ENCODE assay signal across 37 cellular contexts in the genomic region with DNA sequence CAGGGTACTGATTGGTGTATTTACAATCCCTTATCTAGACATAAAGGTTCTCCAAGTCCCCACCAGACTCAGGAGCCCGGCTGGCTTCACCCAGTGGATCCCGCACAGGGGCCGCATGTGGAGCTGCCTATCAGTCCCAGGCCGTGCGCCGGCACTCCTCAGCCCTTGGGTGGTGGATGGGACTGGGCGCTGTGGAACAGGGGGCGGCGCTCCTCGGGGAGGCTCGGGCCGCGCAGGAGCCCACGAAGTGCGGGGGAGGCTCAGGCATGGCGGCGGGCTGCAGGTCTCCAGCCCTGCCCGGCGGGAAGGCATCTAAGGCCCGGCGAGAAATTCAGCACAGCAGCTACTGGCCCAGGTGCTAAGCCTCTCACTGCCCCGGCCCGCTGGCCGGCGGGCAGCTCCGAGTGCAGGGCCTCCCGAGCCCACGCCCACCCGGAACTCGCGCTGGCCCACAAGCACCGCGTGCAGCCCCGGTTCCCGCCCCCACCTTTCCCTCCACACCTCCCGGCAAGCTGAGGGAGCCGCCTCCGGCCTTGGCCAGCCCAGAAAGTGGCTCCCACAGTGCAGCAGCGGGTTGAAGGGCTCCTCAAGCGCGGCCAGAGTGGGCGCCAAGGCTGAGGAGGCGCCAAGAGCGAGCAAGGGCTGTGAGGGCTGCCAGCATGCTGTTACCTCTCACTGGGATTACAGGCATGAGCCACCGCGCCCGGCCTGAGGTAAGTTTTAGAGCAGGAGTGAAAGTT. TPM values are rescaled to one million over a fixed set of nuclear protein-coding genes. Genes with fewer than 3 reads are reported as not detected.
"Had no signal": no experiment of that assay in that cellular context is flagged by ENCODE, and none has a peak within 500 bp of the region (broad histone marks: within the 10 kb centered on the region; RNA-seq: fewer than 3 reads in every experiment).

No MANE protein-coding gene starts in this region.

- H3K36me3 ChIP-seq: adrenal gland, brain microvascular endothelial cell, breast epithelium had no signal

- ATAC-seq: activated CD8-positive, alpha-beta T cell treated with anti-CD3 and anti-CD28 coated beads for 36 hours; activated naive CD4-positive, alpha-beta T cell treated with anti-CD3 and anti-CD28 coated beads, Interleukin-2, amount 50 U/mL, for 72 hours; activated T-cell treated with anti-CD3 and anti-CD28 coated beads, Interleukin-2, amount 50 U/mL, for 4 hours; activated T-cell treated with anti-CD3 and anti-CD28 coated beads, Interleukin-2, amount 50 U/mL, for 72 hours; activated T-helper 17 cell treated with anti-CD3 and anti-CD28 coated beads, Interleukin-2, amount 50 U/mL, for 72 hours; body of pancreas had no signal

- H3K4me3 ChIP-seq: adrenal gland, body of pancreas, breast epithelium had no signal

- H3K27me3 ChIP-seq: adrenal gland, body of pancreas, brain microvascular endothelial cell, breast epithelium had no signal

- FAIRE-seq: astrocyte, TTC549 had no signal

- H3K27ac ChIP-seq: adrenal gland, body of pancreas, brain microvascular endothelial cell, breast epithelium, VCaP had no signal

- H3K9me3 ChIP-seq: adrenal gland, body of pancreas, breast epithelium had no signal

- DNase-seq: activated B cell treated with CpG ODN at 0.5 μM for 24 hours; activated CD4-positive, alpha-beta memory T cell treated with anti-CD3 and anti-CD28 coated beads for 36 hours; activated CD4-positive, alpha-beta T cell treated with anti-CD3 and anti-CD28 coated beads for 4 hours; activated CD4-positive, alpha-beta T cell treated with anti-CD3 and anti-CD28 coated beads, Interleukin-2, amount 10 ng/mL, durations not matched to agents 24 days and 14 days; activated CD4-positive, alpha-beta T cell treated with anti-CD3 and anti-CD28 coated beads, Interleukin-2, amount 50 U/mL, for 1 hour; activated CD4-positive, alpha-beta T cell treated with anti-CD3 and anti-CD28 coated beads, Interleukin-2, amount 50 U/mL, for 4 hours; activated CD4-positive, CD25-positive, alpha-beta regulatory T cell treated with anti-CD3 and anti-CD28 coated beads, Interleukin-2, amount 50 U/mL, for 72 hours; activated CD8-positive, alpha-beta memory T cell treated with anti-CD3 and anti-CD28 coated beads, Interleukin-2, amount 50 U/mL, for 4 hours; activated CD8-positive, alpha-beta T cell treated with anti-CD3 and anti-CD28 coated beads for 36 hours; activated effector memory CD4-positive, alpha-beta T cell treated with anti-CD3 and anti-CD28 coated beads, Interleukin-2, amount 50 U/mL, for 16 hours; activated gamma-delta T cell treated with Interleukin-2 at 50 U/mL for 16 hours; activated naive CD4-positive, alpha-beta T cell; activated naive CD4-positive, alpha-beta T cell treated with anti-CD3 and anti-CD28 coated beads for 36 hours; activated naive CD4-positive, alpha-beta T cell treated with anti-CD3 and anti-CD28 coated beads, Interleukin-2, amount 50 U/mL, for 16 hours; activated naive CD8-positive, alpha-beta T cell treated with anti-CD3 and anti-CD28 coated beads for 36 hours; activated T-cell treated with anti-CD3 and anti-CD28 coated beads for 4 hours; activated T-cell treated with anti-CD3 and anti-CD28 coated beads, Interleukin-2, amount 50 U/mL, for 1 hour; activated T-cell treated with anti-CD3 and anti-CD28 coated beads, Interleukin-2, amount 50 U/mL, for 4 hours; activated T-cell treated with anti-CD3 and anti-CD28 coated beads, Interleukin-2, amount 50 U/mL, for 72 hours; adrenal gland; amniotic stem cell; body of pancreas; brain microvascular endothelial cell; caudate nucleus; SW 1271; T-helper 1 cell; T-helper 2 cell; T-helper 9 cell had no signal

- H3K4me1 ChIP-seq: body of pancreas, breast epithelium had no signal

RNA-seq across cellular contexts. Expression of a gene that starts 60.0 kb away (rescaled TPM):
- total RNA-seq: activated B cell treated with CpG ODN at 0.5 μM for 24 hours; activated CD4-positive, alpha-beta memory T cell treated with anti-CD3 and anti-CD28 coated beads for 36 hours; activated CD4-positive, alpha-beta T cell treated with anti-CD3 and anti-CD28 coated beads, Interleukin-2, amount 10 ng/mL, durations not matched to agents 24 days and 14 days; activated CD8-positive, alpha-beta memory T cell treated with anti-CD3 and anti-CD28 coated beads for 36 hours; activated CD8-positive, alpha-beta T cell treated with anti-CD3 and anti-CD28 coated beads for 36 hours; activated naive CD4-positive, alpha-beta T cell treated with anti-CD3 and anti-CD28 coated beads for 36 hours; activated naive CD4-positive, alpha-beta T cell treated with anti-CD3 and anti-CD28 coated beads, Interleukin-2, amount 50 U/mL, for 72 hours; activated naive CD8-positive, alpha-beta T cell treated with anti-CD3 and anti-CD28 coated beads for 36 hours; activated T-cell treated with anti-CD3 and anti-CD28 coated beads, Interleukin-2, amount 50 U/mL, for 4 hours; activated T-cell treated with anti-CD3 and anti-CD28 coated beads, Interleukin-2, amount 50 U/mL, for 72 hours; activated T-helper 1 cell treated with anti-CD3 and anti-CD28 coated beads, Interleukin-12 subunit alpha, Interleukin-12 subunit beta, Interleukin-2, Interleukin-4 antibody, amounts not matched to agents 30 ng/mL and 10 ng/mL and 1 ng/mL, durations not matched to agents 14 hours and 24 hours and 36 hours; activated T-helper 17 cell treated with anti-CD3 and anti-CD28 coated beads, Interleukin-2, amount 50 U/mL, for 72 hours; aorta; body of pancreas had no signal
